9 cellular contexts compared by ENCODE assay signal in genomic region chr2:36461039-36461681, GRCh38.
A peak's percentile ranks its signal among the peaks of the same experiment; 100 is the strongest.
DNase-seq lines count a peak whose midpoint lies in the region; ATAC-seq and TF ChIP-seq lines count a peak whose summit lies in the region.
"Had no signal": no experiment of that assay in that cellular context is flagged by ENCODE, and none has a peak within 500 bp of the region (broad histone marks: within the 10 kb centered on the region; RNA-seq: fewer than 3 reads in every experiment).

No MANE protein-coding gene starts in this region.

- TF ChIP-seq CTCF in dorsolateral prefrontal cortex (IDR thresholded peaks at IDR 0.05 in 54 of 56, conservative IDR thresholded peaks at IDR 0.05 in 2 of 56; ENCODE audit: low read depth in 1 of 56, partially characterized antibody in 56 of 56) (no peak), osteoblast (IDR thresholded peaks at IDR 0.05; ENCODE audit: extremely low read depth, low read depth, low read length) (no peak), type B pancreatic cell (conservative IDR thresholded peaks at IDR 0.05) (no peak), ovary (IDR thresholded peaks at IDR 0.05) (no peak)

- H3K4me3 ChIP-seq in dorsolateral prefrontal cortex, result no peak overlapping the region
- H3K4me3 ChIP-seq in osteoblast (ENCODE audit: insufficient read depth, low read length), result no peak overlapping the region
- no peak overlapping the region for H3K4me3 ChIP-seq in ovary

- no peaks in the 10 kb centered on the region for H3K27me3 Mint-ChIP-seq in type B pancreatic cell
- H3K27me3 Mint-ChIP-seq: brain had no signal

- H3K4me3 Mint-ChIP-seq in type B pancreatic cell, result no peak overlapping the region
- H3K4me3 Mint-ChIP-seq: brain had no signal

- H3K27ac ChIP-seq in dorsolateral prefrontal cortex, result peak overlapping the region in 38 of 59 donors; percentile 4 to 81 (median 44)
- H3K27ac ChIP-seq in osteoblast (ENCODE audit: low read depth, low read length), result peak overlapping the region; percentile 90
- H3K27ac ChIP-seq in ovary, result no peak overlapping the region

- H3K79me2 ChIP-seq in osteoblast (ENCODE audit: insufficient read depth, low read length), result peaks cover 84% of the 10 kb centered on the region

- H3K9me3 ChIP-seq in osteoblast (ENCODE audit: low read depth, low read length) (no peaks in the 10 kb centered on the region), ovary (no peaks in the 10 kb centered on the region)

- peaks cover 92% of the 10 kb centered on the region for H3K36me3 ChIP-seq in osteoblast (ENCODE audit: insufficient read depth, low read length)
- no peaks in the 10 kb centered on the region for H3K36me3 ChIP-seq in ovary

- DNase-seq in left cardiac atrium (no peak), left ventricle myocardium superior (no peak), HT-29 (ENCODE audit: low spot score) (peak; percentile 21), dorsolateral prefrontal cortex (no peak), osteoblast (ENCODE audit: insufficient read length, low spot score, missing footprints) (peak; percentile 62), type B pancreatic cell (ENCODE audit: extremely low spot score, unreplicated experiment) (no peak), ovary (no peak)
- no peak for DNase-seq in activated CD8-positive, alpha-beta memory T cell treated with anti-CD3 and anti-CD28 coated beads for 24 hours

- ATAC-seq in left cardiac atrium, result peak; percentile 15 to 73
- ATAC-seq in left ventricle myocardium superior, result no peak

- no peak for TF ChIP-seq EP300 in ovary (IDR thresholded peaks at IDR 0.05)

- 29 to 38% (median 33%) methylated on average over 4 of the region's 4 CpGs for WGBS in ovary, 3 donors

- no peak overlapping the region for H2AFZ ChIP-seq in osteoblast (ENCODE audit: low read length)

- H3K9me3 Mint-ChIP-seq in type B pancreatic cell, result no peaks in the 10 kb centered on the region
- H3K9me3 Mint-ChIP-seq: brain had no signal

- no peak for TF ChIP-seq POLR2A in ovary (IDR thresholded peaks at IDR 0.05)

- H3K27ac Mint-ChIP-seq in type B pancreatic cell, result no peak overlapping the region
- H3K27ac Mint-ChIP-seq: brain had no signal

- no peaks in the 10 kb centered on the region for H4K20me1 ChIP-seq in osteoblast (ENCODE audit: insufficient read depth, low read length)

- intact Hi-C loops in left cardiac atrium (cut with DNase I) (no loop called here), left ventricle myocardium superior (cut with micrococcal nuclease) (no loop called here), dorsolateral prefrontal cortex (cut with DNase I) (no loop called here), ovary (cut with DNase I) (loop anchor here in 1 of 4 donors (10.0 kb wide), 1 partner anchor 106 kb away; the partner anchor contains the start of gene CRIM1)

- H3K4me1 ChIP-seq in osteoblast (ENCODE audit: insufficient read depth, low read length), result peaks cover 77% of the 10 kb centered on the region
- H3K4me1 ChIP-seq in ovary (ENCODE audit: insufficient read depth), result peaks cover 12% of the 10 kb centered on the region

- H3K27me3 ChIP-seq in dorsolateral prefrontal cortex (no peaks in the 10 kb centered on the region), osteoblast (ENCODE audit: insufficient read depth, low read length) (no peaks in the 10 kb centered on the region), ovary (no peaks in the 10 kb centered on the region)

- peaks cover 2% of the 10 kb centered on the region for H3K36me3 Mint-ChIP-seq in type B pancreatic cell

- H3K4me2 ChIP-seq in osteoblast (ENCODE audit: insufficient read depth, low read length), result peak overlapping the region; percentile 34

- peaks cover 10% of the 10 kb centered on the region for H3K4me1 Mint-ChIP-seq in type B pancreatic cell (ENCODE audit: unreplicated experiment)
- H3K4me1 Mint-ChIP-seq: brain had no signal

Comparison
In these comparisons a context has a peak if more than half of its experiments do, and no peak if none do; other contexts are left out.
1. DNase-seq: peak in HT-29 (single experiment) and osteoblast (single experiment); none in left cardiac atrium (single experiment), left ventricle myocardium superior (single experiment), dorsolateral prefrontal cortex (0 of 10), type B pancreatic cell (single experiment), activated CD8-positive, alpha-beta memory T cell treated with anti-CD3 and anti-CD28 coated beads for 24 hours (single experiment) and ovary (0 of 5).
2. H3K27ac ChIP-seq: peak in dorsolateral prefrontal cortex (38 of 59) and osteoblast (single experiment); none in ovary (0 of 2).